ENCODE assay signal across 8 cellular contexts in the genomic region with DNA sequence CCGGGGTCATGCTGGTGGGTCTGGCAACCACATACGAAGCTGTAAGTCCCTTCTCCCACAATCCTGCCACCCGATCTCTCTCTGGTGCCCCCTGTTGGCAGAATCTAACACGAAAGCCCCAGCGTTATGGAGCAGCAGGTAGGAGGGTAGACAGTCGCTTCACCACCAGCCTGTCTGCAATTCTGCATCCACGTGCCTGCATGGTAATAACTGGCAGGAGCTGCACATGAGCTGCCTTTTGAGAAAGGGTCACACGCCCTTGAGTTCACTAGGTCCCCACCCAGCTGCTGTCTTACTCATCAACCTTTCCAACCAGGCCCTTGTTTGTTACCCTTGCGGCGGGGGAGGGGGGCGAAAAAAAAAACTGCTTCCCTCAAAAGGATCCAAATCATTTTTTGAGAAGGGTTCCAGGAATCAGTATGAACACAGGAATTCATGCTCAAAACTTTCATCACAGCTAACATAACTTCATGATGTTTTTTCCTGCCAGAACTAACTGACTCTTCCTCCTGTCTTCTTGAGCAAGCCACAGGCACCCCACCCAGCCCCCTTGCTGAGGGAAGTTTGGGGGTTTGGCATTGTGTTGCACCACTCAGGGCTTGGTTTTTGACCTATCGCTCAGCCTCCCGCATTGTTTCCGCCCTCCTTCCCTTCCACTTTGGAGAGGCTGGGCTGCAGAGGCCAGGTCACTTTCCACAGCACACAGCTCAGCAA. TPM values are rescaled to one million over a fixed set of nuclear protein-coding genes. Genes with fewer than 3 reads are reported as not detected.
DNase-seq lines count a peak whose midpoint lies in the region; ATAC-seq and TF ChIP-seq lines count a peak whose summit lies in the region.

No MANE protein-coding gene starts in this region.

- H3K4me1 Mint-ChIP-seq in activated T-cell treated with anti-CD3 and anti-CD28 coated beads, Interleukin-2, amount 50 U/mL, for 24 hours (ENCODE audit: low read depth): peaks cover 7% of the 10 kb centered on the region
- peaks cover 1% of the 10 kb centered on the region for H3K4me1 Mint-ChIP-seq in progenitor cell of endocrine pancreas (ENCODE audit: low read depth)

- no peaks in the 10 kb centered on the region for H3K9me3 Mint-ChIP-seq in activated T-cell treated with anti-CD3 and anti-CD28 coated beads, Interleukin-2, amount 50 U/mL, for 24 hours
- no peaks in the 10 kb centered on the region for H3K9me3 Mint-ChIP-seq in progenitor cell of endocrine pancreas (ENCODE audit: low read depth)

- DNase-seq in activated gamma-delta T cell treated with Interleukin-2 at 50 U/mL for 16 hours (peak; percentile 16), activated gamma-delta T cell (lab: John Stamatoyannopoulos, UW) (no peak), NCI-H748 (lab: John Stamatoyannopoulos, UW; ENCODE audit: unreplicated experiment) (peak; percentile 53), glomerular visceral epithelial cell (ENCODE audit: extremely low spot score) (peak; percentile 7), progenitor cell of endocrine pancreas (ENCODE audit: low spot score, unreplicated experiment) (no peak), NCI-H128 (lab: John Stamatoyannopoulos, UW; ENCODE audit: unreplicated experiment) (no peak)
- peak; percentile 63 for DNase-seq in activated T-cell treated with anti-CD3 and anti-CD28 coated beads, Interleukin-2, amount 50 U/mL, for 24 hours

- ATAC-seq in HG03521 (IDR thresholded peaks at IDR 0.05; ENCODE audit: unreplicated experiment): no peak

- H3K36me3 Mint-ChIP-seq in activated T-cell treated with anti-CD3 and anti-CD28 coated beads, Interleukin-2, amount 50 U/mL, for 24 hours (ENCODE audit: low read depth): no peaks in the 10 kb centered on the region
- H3K36me3 Mint-ChIP-seq in progenitor cell of endocrine pancreas (ENCODE audit: insufficient read depth): no peaks in the 10 kb centered on the region

- no peak overlapping the region for H3K4me3 Mint-ChIP-seq in activated T-cell treated with anti-CD3 and anti-CD28 coated beads, Interleukin-2, amount 50 U/mL, for 24 hours
- no peak overlapping the region for H3K4me3 Mint-ChIP-seq in progenitor cell of endocrine pancreas (ENCODE audit: low read depth)

- H3K27me3 Mint-ChIP-seq in activated T-cell treated with anti-CD3 and anti-CD28 coated beads, Interleukin-2, amount 50 U/mL, for 24 hours: peaks cover 38% of the 10 kb centered on the region
- H3K27me3 Mint-ChIP-seq in progenitor cell of endocrine pancreas: peaks cover 39% of the 10 kb centered on the region

- peak; percentile 38 for TF ChIP-seq CTCF in progenitor cell of endocrine pancreas (IDR thresholded peaks at IDR 0.05; ENCODE audit: unreplicated experiment)

- H3K27ac Mint-ChIP-seq in activated T-cell treated with anti-CD3 and anti-CD28 coated beads, Interleukin-2, amount 50 U/mL, for 24 hours: no peak overlapping the region
- H3K27ac Mint-ChIP-seq in progenitor cell of endocrine pancreas: no peak overlapping the region

RNA-seq across cellular contexts. Expression of a gene that starts 19.6 kb away (rescaled TPM):
- total RNA-seq in progenitor cell of endocrine pancreas: not detected in 2 replicates

Comparison
In these comparisons a context has a peak if more than half of its experiments do, and no peak if none do; other contexts are left out.
1. DNase-seq: peak in activated gamma-delta T cell treated with Interleukin-2 at 50 U/mL for 16 hours (single experiment), NCI-H748 (single experiment), activated T-cell treated with anti-CD3 and anti-CD28 coated beads, Interleukin-2, amount 50 U/mL, for 24 hours (single experiment) and glomerular visceral epithelial cell (single experiment); none in activated gamma-delta T cell (single experiment), progenitor cell of endocrine pancreas (single experiment) and NCI-H128 (single experiment).